8 cellular contexts compared by ENCODE assay signal in genomic region chr9:4491621-4491975, GRCh38. TPM values are rescaled to one million over a fixed set of nuclear protein-coding genes. Genes with fewer than 3 reads are reported as not detected.
DNase-seq lines count a peak whose midpoint lies in the region; ATAC-seq and TF ChIP-seq lines count a peak whose summit lies in the region.

No MANE protein-coding gene starts in this region.

- POLR2A ChIA-PET in BJ (lab: Charles Lee), result no interaction called here

- TF ChIP-seq CTCF in BJ (IDR thresholded peaks at IDR 0.05; ENCODE audit: insufficient read depth, low read depth, low read length), result no peak
- no peak for TF ChIP-seq CTCF in colonic mucosa (IDR thresholded peaks at IDR 0.05)
- no peak for TF ChIP-seq CTCF in mucosa of descending colon (IDR thresholded peaks at IDR 0.05)

- in situ Hi-C loops in HAP-1 (cut with MboI; ENCODE audit: low sequenced_read_pairs), result no loop called here

- peak overlapping the region in 1 of 2 donors; percentile 84 for H3K9ac ChIP-seq in colonic mucosa (ENCODE audit: low read depth in 2 of 2, low read length in 2 of 2)

- CTCF ChIA-PET in BJ (lab: Yijun Ruan, JAX), result interaction anchor here (0.8 to 2.3 kb wide), 2 partner anchors 110 to 149 kb away, joined by 3 to 9 read pairs; no protein-coding TSS in a partner anchor

- peak; percentile 42 for ATAC-seq in mucosa of descending colon
- no peak for ATAC-seq in GM18909 (IDR thresholded peaks at IDR 0.05; ENCODE audit: poor library complexity, unreplicated experiment)

- DNase-seq in BJ (ENCODE audit: low read depth) (no peak), HAP-1 (ENCODE audit: low spot score in 2 of 2) (peak in 1 of 2 experiments; percentile 39), colonic mucosa (peak; percentile 57), mucosa of descending colon (peak in 2 of 3 donors; percentile 16 to 34), DMS153 treated with DMSO at 0.1 percent for 48 hours (lab: John Stamatoyannopoulos, UW; ENCODE audit: unreplicated experiment) (no peak), DMS79 (lab: John Stamatoyannopoulos, UW) (no peak)
- DNase-seq in activated CD8-positive, alpha-beta memory T cell treated with anti-CD3 and anti-CD28 coated beads, Interleukin-2, amount 50 U/mL, for 48 hours, result no peak

- H3K27ac ChIP-seq in colonic mucosa, result no peak overlapping the region

- H3K4me3 ChIP-seq in BJ (ENCODE audit: low read depth, low read length), result peak overlapping the region; percentile 76
- peak overlapping the region; percentile 49 for H3K4me3 ChIP-seq in HAP-1
- peak overlapping the region; percentile 75 for H3K4me3 ChIP-seq in colonic mucosa
- no peak overlapping the region for H3K4me3 ChIP-seq in mucosa of descending colon

- H3K27me3 ChIP-seq in BJ (ENCODE audit: control insufficient read depth, insufficient read depth, low read length), result no peaks in the 10 kb centered on the region; the same call in none of the 2 replicates
- no peaks in the 10 kb centered on the region for H3K27me3 ChIP-seq in HAP-1 (ENCODE audit: low read depth)
- H3K27me3 ChIP-seq in colonic mucosa, result no peaks in the 10 kb centered on the region

- intact Hi-C loops in colonic mucosa (cut with DNase I) (no loop called here), mucosa of descending colon (cut with DNase I, micrococcal nuclease) (no loop called here)

- H3K36me3 ChIP-seq in BJ (ENCODE audit: control insufficient read depth, insufficient read depth, low read length) (no peaks in the 10 kb centered on the region), HAP-1 (replicated peaks) (no peaks in the 10 kb centered on the region), colonic mucosa (no peaks in the 10 kb centered on the region), mucosa of descending colon (ENCODE audit: low read depth) (no peaks in the 10 kb centered on the region)

- H3K4me1 ChIP-seq in HAP-1, result peaks cover 2% of the 10 kb centered on the region; the same call in 1 of the 2 replicates
- no peaks in the 10 kb centered on the region for H3K4me1 ChIP-seq in colonic mucosa
- H3K4me1 ChIP-seq in mucosa of descending colon (ENCODE audit: low read depth), result peaks cover 14% of the 10 kb centered on the region

- H3K9me3 ChIP-seq in HAP-1, result no peaks in the 10 kb centered on the region
- H3K9me3 ChIP-seq in colonic mucosa, result no peaks in the 10 kb centered on the region
- no peaks in the 10 kb centered on the region for H3K9me3 ChIP-seq in mucosa of descending colon

RNA-seq across cellular contexts. Expression of gene SLC1A1, which starts 1.3 kb away (rescaled TPM):
- 6.4 and 8.8 TPM in 2 replicates for polyA plus RNA-seq in BJ (2011; rRNA removed)
- polyA minus RNA-seq in BJ (2011; rRNA and poly(A)+ RNA removed), result 5.0 and 7.5 TPM in 2 replicates
- total RNA-seq in colonic mucosa (10 to 100 TPM in 1 of 2 donors, 1 to 10 TPM in 1; 9.1 to 25.0 TPM), mucosa of descending colon (10 to 100 TPM; 16.8 to 44.8 (median 37.0) TPM)

Comparison
In these comparisons a context has a peak if more than half of its experiments do, and no peak if none do; other contexts are left out.
1. DNase-seq: peak in colonic mucosa (single experiment) and mucosa of descending colon (2 of 3); none in BJ (single experiment), DMS153 treated with DMSO at 0.1 percent for 48 hours (single experiment), activated CD8-positive, alpha-beta memory T cell treated with anti-CD3 and anti-CD28 coated beads, Interleukin-2, amount 50 U/mL, for 48 hours (single experiment) and DMS79 (single experiment).